ENCODE assay signal across 8 cellular contexts in the genomic region with DNA sequence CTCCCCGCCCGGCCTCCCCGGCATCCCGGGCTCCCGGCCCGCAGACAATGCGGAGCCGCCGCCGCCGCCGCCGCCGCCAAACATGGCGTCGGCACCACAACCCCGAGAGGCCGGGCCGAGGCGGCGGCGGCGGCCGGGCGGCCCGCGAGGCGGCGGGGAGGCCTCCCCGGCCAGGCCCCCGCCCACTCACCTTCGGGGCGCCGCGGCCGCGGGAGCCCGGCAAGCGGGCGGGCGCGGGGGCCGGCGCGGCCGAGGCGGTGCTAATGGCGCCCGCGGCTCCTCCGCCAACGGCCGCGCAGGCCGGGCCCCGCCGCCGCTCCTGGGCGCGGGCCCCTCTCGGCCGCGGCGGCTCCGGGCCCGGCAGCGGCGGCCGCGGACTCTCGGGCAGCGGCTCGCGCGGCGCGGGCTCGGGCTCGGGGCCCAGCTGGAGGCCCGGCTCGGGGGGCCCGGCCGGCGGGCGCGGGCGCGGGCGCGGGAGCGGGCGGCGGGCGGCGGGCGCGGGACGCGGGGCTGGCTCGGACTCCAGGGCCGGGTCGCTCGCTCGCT. TPM values are rescaled to one million over a fixed set of nuclear protein-coding genes. Genes with fewer than 3 reads are reported as not detected.
A peak's percentile ranks its signal among the peaks of the same experiment; 100 is the strongest.
DNase-seq lines count a peak whose midpoint lies in the region; ATAC-seq and TF ChIP-seq lines count a peak whose summit lies in the region.

No MANE protein-coding gene starts in this region.

- H3K9me2 ChIP-seq in SU-DHL-6 (replicated peaks; ENCODE audit: insufficient read depth, low read length), result no peaks in the 10 kb centered on the region

- no peaks in the 10 kb centered on the region for H3K27me3 ChIP-seq in SU-DHL-6 (ENCODE audit: low read length)
- H3K27me3 ChIP-seq in gastrocnemius medialis, result no peaks in the 10 kb centered on the region

- H3K4me3 Mint-ChIP-seq in activated CD8-positive, alpha-beta memory T cell treated with anti-CD3 and anti-CD28 coated beads, Interleukin-2, amount 10 ng/mL, durations not matched to agents 7 days and 5 days, result peak overlapping the region; percentile 41
- H3K4me3 Mint-ChIP-seq in glutamatergic neuron (ENCODE audit: unreplicated experiment), result no peak overlapping the region

- no peak overlapping the region for H3K27ac Mint-ChIP-seq in activated CD8-positive, alpha-beta memory T cell treated with anti-CD3 and anti-CD28 coated beads, Interleukin-2, amount 10 ng/mL, durations not matched to agents 7 days and 5 days
- H3K27ac Mint-ChIP-seq in glutamatergic neuron (ENCODE audit: unreplicated experiment), result no peak overlapping the region

- H3K36me3 ChIP-seq in SU-DHL-6 (ENCODE audit: low read length) (no peaks in the 10 kb centered on the region), gastrocnemius medialis (peaks cover 3 to 17% of the 10 kb centered on the region in 2 donors)

- H3K36me3 Mint-ChIP-seq in activated CD8-positive, alpha-beta memory T cell treated with anti-CD3 and anti-CD28 coated beads, Interleukin-2, amount 10 ng/mL, durations not matched to agents 7 days and 5 days, result peaks cover 21% of the 10 kb centered on the region
- H3K36me3 Mint-ChIP-seq in glutamatergic neuron (ENCODE audit: unreplicated experiment), result peaks cover 17% of the 10 kb centered on the region

- CTCF ChIA-PET in activated CD8-positive, alpha-beta memory T cell treated with anti-CD3 and anti-CD28 coated beads, Interleukin-2, amount 10 ng/mL, durations not matched to agents 7 days and 5 days (lab: Charles Lee), result no interaction called here

- H4K20me1 ChIP-seq in SU-DHL-6 (ENCODE audit: low read depth, low read length), result peaks cover 7% of the 10 kb centered on the region; the same call in 1 of the 2 replicates

- H3K27me3 Mint-ChIP-seq in activated CD8-positive, alpha-beta memory T cell treated with anti-CD3 and anti-CD28 coated beads, Interleukin-2, amount 10 ng/mL, durations not matched to agents 7 days and 5 days, result peaks cover 3% of the 10 kb centered on the region
- H3K27me3 Mint-ChIP-seq in glutamatergic neuron (ENCODE audit: unreplicated experiment), result peaks cover 21% of the 10 kb centered on the region

- H3K27ac ChIP-seq in SU-DHL-6 (ENCODE audit: low read depth, low read length) (peak overlapping the region; percentile 49), gastrocnemius medialis (peak overlapping the region; percentile 64 to 90 (median 70))

- TF ChIP-seq CTCF in SU-DHL-6 (IDR thresholded peaks at IDR 0.05; ENCODE audit: insufficient read depth, low read length, poor library complexity, severe bottlenecking) (no peak), fibroblast of pulmonary artery (IDR thresholded peaks at IDR 0.05; ENCODE audit: low read length, missing control alignments) (no peak), gastrocnemius medialis (IDR thresholded peaks at IDR 0.05 in 4 of 5, conservative IDR thresholded peaks at IDR 0.05 in 1 of 5) (no peak), glutamatergic neuron (IDR thresholded peaks at IDR 0.05; ENCODE audit: partially characterized antibody, unreplicated experiment) (no peak)

- H2AFZ ChIP-seq in SU-DHL-6 (ENCODE audit: low read depth, low read length, severe bottlenecking), result no peak overlapping the region

- intact Hi-C loops in gastrocnemius medialis (cut with DNase I; ENCODE audit: low total_unique reads), result loop anchor here (1.0 to 5.0 kb wide), 2 partner anchors 35 to 89 kb away; no protein-coding TSS in a partner anchor

- H3K79me2 ChIP-seq in SU-DHL-6 (ENCODE audit: insufficient read depth, low read length), result peaks cover 43% of the 10 kb centered on the region

- H3K9ac ChIP-seq in SU-DHL-6 (ENCODE audit: low read length), result peak overlapping the region; percentile 77

- ATAC-seq in activated CD8-positive, alpha-beta memory T cell treated with anti-CD3 and anti-CD28 coated beads, Interleukin-2, amount 10 ng/mL, durations not matched to agents 7 days and 5 days, result peak; percentile 25
- ATAC-seq in gastrocnemius medialis, result peak; percentile 38 to 53

- no peak for TF ChIP-seq POLR2A in gastrocnemius medialis (IDR thresholded peaks at IDR 0.05)

- peaks cover 10% of the 10 kb centered on the region for H3F3A ChIP-seq in SU-DHL-6 (ENCODE audit: insufficient read depth)

- H3K4me1 ChIP-seq in gastrocnemius medialis, result peaks cover 19 to 30% of the 10 kb centered on the region in 2 donors

- in situ Hi-C loops in gastrocnemius medialis (cut with MboI; ENCODE audit: low sequenced_read_pairs in 4 of 4), result no loop called here

- no peak for DNase-seq in activated CD8-positive, alpha-beta memory T cell treated with anti-CD3 and anti-CD28 coated beads, Interleukin-2, amount 10 ng/mL, durations not matched to agents 7 days and 5 days
- no peak for DNase-seq in activated CD8-positive, alpha-beta memory T cell treated with anti-CD3 and anti-CD28 coated beads for 24 hours
- DNase-seq in fibroblast of pulmonary artery (ENCODE audit: low read depth) (no peak), gastrocnemius medialis (no peak), DMS79 (lab: John Stamatoyannopoulos, UW) (no peak), glutamatergic neuron (no peak)
- no peak for DNase-seq in activated CD4-positive, CD25-positive, alpha-beta regulatory T cell treated with anti-CD3 and anti-CD28 coated beads, Interleukin-2, amount 50 U/mL, for 72 hours

- no peaks in the 10 kb centered on the region for H3K9me3 Mint-ChIP-seq in activated CD8-positive, alpha-beta memory T cell treated with anti-CD3 and anti-CD28 coated beads, Interleukin-2, amount 10 ng/mL, durations not matched to agents 7 days and 5 days (ENCODE audit: low read depth)
- peaks cover 18% of the 10 kb centered on the region for H3K9me3 Mint-ChIP-seq in glutamatergic neuron (ENCODE audit: unreplicated experiment)

- H3K9me3 ChIP-seq in SU-DHL-6 (ENCODE audit: insufficient read depth, low read length) (no peaks in the 10 kb centered on the region), gastrocnemius medialis (no peaks in the 10 kb centered on the region)

- peak overlapping the region; percentile 77 for H3K4me2 ChIP-seq in SU-DHL-6 (ENCODE audit: low read depth, low read length, poor library complexity, severe bottlenecking)

- H3K4me1 Mint-ChIP-seq in activated CD8-positive, alpha-beta memory T cell treated with anti-CD3 and anti-CD28 coated beads, Interleukin-2, amount 10 ng/mL, durations not matched to agents 7 days and 5 days, result peaks cover 41% of the 10 kb centered on the region
- H3K4me1 Mint-ChIP-seq in glutamatergic neuron (ENCODE audit: low read depth, unreplicated experiment), result peaks cover 26% of the 10 kb centered on the region

- H3K4me3 ChIP-seq in SU-DHL-6 (ENCODE audit: insufficient read depth, low read length, poor library complexity, severe bottlenecking), result peak overlapping the region; percentile 74
- H3K4me3 ChIP-seq in fibroblast of pulmonary artery (replicated peaks; ENCODE audit: low read depth, low read length), result peak overlapping the region; percentile 74
- H3K4me3 ChIP-seq in gastrocnemius medialis, result peak overlapping the region; percentile 62 to 70 (median 64)

RNA-seq across cellular contexts. Expression of gene BRD1, which starts 0.3 kb away (rescaled TPM):
- total RNA-seq in activated CD8-positive, alpha-beta memory T cell treated with anti-CD3 and anti-CD28 coated beads, Interleukin-2, amount 10 ng/mL, durations not matched to agents 7 days and 5 days, result 10 to 100 TPM; 49.9 to 56.6 TPM
- total RNA-seq in gastrocnemius medialis (10 to 100 TPM; 15.6 to 25.2 (median 18.1) TPM), glutamatergic neuron (ENCODE audit: unreplicated experiment) (73.7 TPM)

RNA-seq across cellular contexts. Expression of gene ZBED4, which starts 26.3 kb away (rescaled TPM):
- 10 to 100 TPM; 24.1 to 25.7 TPM for total RNA-seq in activated CD8-positive, alpha-beta memory T cell treated with anti-CD3 and anti-CD28 coated beads, Interleukin-2, amount 10 ng/mL, durations not matched to agents 7 days and 5 days
- total RNA-seq in gastrocnemius medialis, result 1 to 10 TPM; 6.7 to 8.4 (median 7.5) TPM
- total RNA-seq in glutamatergic neuron (ENCODE audit: unreplicated experiment), result 53.5 TPM
